Comparison of ENCODE assay signal across 9 cellular contexts in genomic region chr13:57631607-57632275, GRCh38. TPM values are rescaled to one million over a fixed set of nuclear protein-coding genes. Genes with fewer than 3 reads are reported as not detected.
DNase-seq lines count a peak whose midpoint lies in the region; ATAC-seq and TF ChIP-seq lines count a peak whose summit lies in the region.
"Had no signal": no experiment of that assay in that cellular context is flagged by ENCODE, and none has a peak within 500 bp of the region (broad histone marks: within the 10 kb centered on the region; RNA-seq: fewer than 3 reads in every experiment).

A gene with protein sequence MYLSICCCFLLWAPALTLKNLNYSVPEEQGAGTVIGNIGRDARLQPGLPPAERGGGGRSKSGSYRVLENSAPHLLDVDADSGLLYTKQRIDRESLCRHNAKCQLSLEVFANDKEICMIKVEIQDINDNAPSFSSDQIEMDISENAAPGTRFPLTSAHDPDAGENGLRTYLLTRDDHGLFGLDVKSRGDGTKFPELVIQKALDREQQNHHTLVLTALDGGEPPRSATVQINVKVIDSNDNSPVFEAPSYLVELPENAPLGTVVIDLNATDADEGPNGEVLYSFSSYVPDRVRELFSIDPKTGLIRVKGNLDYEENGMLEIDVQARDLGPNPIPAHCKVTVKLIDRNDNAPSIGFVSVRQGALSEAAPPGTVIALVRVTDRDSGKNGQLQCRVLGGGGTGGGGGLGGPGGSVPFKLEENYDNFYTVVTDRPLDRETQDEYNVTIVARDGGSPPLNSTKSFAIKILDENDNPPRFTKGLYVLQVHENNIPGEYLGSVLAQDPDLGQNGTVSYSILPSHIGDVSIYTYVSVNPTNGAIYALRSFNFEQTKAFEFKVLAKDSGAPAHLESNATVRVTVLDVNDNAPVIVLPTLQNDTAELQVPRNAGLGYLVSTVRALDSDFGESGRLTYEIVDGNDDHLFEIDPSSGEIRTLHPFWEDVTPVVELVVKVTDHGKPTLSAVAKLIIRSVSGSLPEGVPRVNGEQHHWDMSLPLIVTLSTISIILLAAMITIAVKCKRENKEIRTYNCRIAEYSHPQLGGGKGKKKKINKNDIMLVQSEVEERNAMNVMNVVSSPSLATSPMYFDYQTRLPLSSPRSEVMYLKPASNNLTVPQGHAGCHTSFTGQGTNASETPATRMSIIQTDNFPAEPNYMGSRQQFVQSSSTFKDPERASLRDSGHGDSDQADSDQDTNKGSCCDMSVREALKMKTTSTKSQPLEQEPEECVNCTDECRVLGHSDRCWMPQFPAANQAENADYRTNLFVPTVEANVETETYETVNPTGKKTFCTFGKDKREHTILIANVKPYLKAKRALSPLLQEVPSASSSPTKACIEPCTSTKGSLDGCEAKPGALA (N-terminal part only) (plus strand): TSS chr13:57631744. CDS start chr13:57632547, 803 bp downstream.

- TF ChIP-seq CTCF in 22Rv1 (IDR thresholded peaks at IDR 0.05) (no peak), HEK293 (tag by site-specific recombination; IDR thresholded peaks at IDR 0.05) (no peak), fibroblast of villous mesenchyme (IDR thresholded peaks at IDR 0.05; ENCODE audit: insufficient read depth, low read depth, low read length) (no peak)

- no peaks in the 10 kb centered on the region for H3K9me3 ChIP-seq in HEK293 (ENCODE audit: control insufficient read depth, insufficient read depth, low read depth, low read length)

- peaks cover 2 to 18% (median 13%) of the 10 kb centered on the region in 3 donors for H3K36me3 Mint-ChIP-seq in naive thymus-derived CD8-positive, alpha-beta T cell

- H3K4me1 ChIP-seq in HEK293 (ENCODE audit: control insufficient read depth, insufficient read depth, low read length): no peaks in the 10 kb centered on the region

- peak; percentile 46 for DNase-seq in activated CD8-positive, alpha-beta memory T cell treated with anti-CD3 and anti-CD28 coated beads, Interleukin-2, amount 50 U/mL, for 48 hours
- peak; percentile 5 for DNase-seq in fibroblast of villous mesenchyme (ENCODE audit: low read depth)
- DNase-seq in naive thymus-derived CD8-positive, alpha-beta T cell: peak in 1 of 10 donors; percentile 9
- no peak for DNase-seq in A172 (ENCODE audit: low spot score)
- DNase-seq in stimulated activated naive CD4-positive, alpha-beta T cell treated with Interleukin-2 at 50 U/mL for 16 hours (lab: John Stamatoyannopoulos, UW): no peak

- peaks cover 15 to 50% (median 41%) of the 10 kb centered on the region in 4 donors for H3K4me1 Mint-ChIP-seq in naive thymus-derived CD8-positive, alpha-beta T cell

- POLR2A ChIA-PET in HEK293 (lab: Yijun Ruan, JAX): no interaction called here
- POLR2A ChIA-PET in naive thymus-derived CD8-positive, alpha-beta T cell (lab: Charles Lee): no interaction called here

- H3K27ac Mint-ChIP-seq in naive thymus-derived CD8-positive, alpha-beta T cell: peak within 1 kb of the TSS in 6 of 10 donors; percentile 9 to 88 (median 56)

- CTCF ChIA-PET in HEK293 (lab: Yijun Ruan, JAX): no interaction called here

- ATAC-seq in naive thymus-derived CD8-positive, alpha-beta T cell: peak in 1 of 2 donors; percentile 22
- ATAC-seq in HG03095 (IDR thresholded peaks at IDR 0.05; ENCODE audit: unreplicated experiment): no peak

- H3K4me3 ChIP-seq in HEK293 (ENCODE audit: low read depth, low read length) (peak within 1 kb of the TSS; percentile 72), fibroblast of villous mesenchyme (ENCODE audit: low read depth, low read length) (peak within 1 kb of the TSS; percentile 33)

- H3K36me3 ChIP-seq in HEK293 (ENCODE audit: control insufficient read depth in 2 of 2, insufficient read depth in 1 of 2, low read length in 2 of 2): peaks cover 0 to 16% of the 10 kb centered on the region in 2 experiments; a peak in 1 of 3 replicates

- H3K27ac ChIP-seq in 22Rv1 (peak within 1 kb of the TSS; percentile 23; the same call in 1 of the 2 replicates), HEK293 (ENCODE audit: extremely low read depth, low read depth, low read length) (peak within 1 kb of the TSS; percentile 57)

- H3K4me3 Mint-ChIP-seq in naive thymus-derived CD8-positive, alpha-beta T cell: peak within 1 kb of the TSS; percentile 69 to 88 (median 86)

- H3K9me3 Mint-ChIP-seq in naive thymus-derived CD8-positive, alpha-beta T cell: peaks cover 0 to 21% (median 2%) of the 10 kb centered on the region in 9 donors

- H3K27me3 Mint-ChIP-seq in naive thymus-derived CD8-positive, alpha-beta T cell: peaks cover 15 to 73% (median 62%) of the 10 kb centered on the region in 5 donors

TF ChIP-seq in HEK293, 187 proteins besides CTCF, POLR2A, EP300 and RAD21:
- TF ChIP-seq ZNF548 (tag by site-specific recombination; IDR thresholded peaks at IDR 0.05) (no peak), YY2 (tag by site-specific recombination; IDR thresholded peaks at IDR 0.05) (no peak), ZNF426 (tag by site-specific recombination; IDR thresholded peaks at IDR 0.05) (no peak)
- TF ChIP-seq, protein P1, sequence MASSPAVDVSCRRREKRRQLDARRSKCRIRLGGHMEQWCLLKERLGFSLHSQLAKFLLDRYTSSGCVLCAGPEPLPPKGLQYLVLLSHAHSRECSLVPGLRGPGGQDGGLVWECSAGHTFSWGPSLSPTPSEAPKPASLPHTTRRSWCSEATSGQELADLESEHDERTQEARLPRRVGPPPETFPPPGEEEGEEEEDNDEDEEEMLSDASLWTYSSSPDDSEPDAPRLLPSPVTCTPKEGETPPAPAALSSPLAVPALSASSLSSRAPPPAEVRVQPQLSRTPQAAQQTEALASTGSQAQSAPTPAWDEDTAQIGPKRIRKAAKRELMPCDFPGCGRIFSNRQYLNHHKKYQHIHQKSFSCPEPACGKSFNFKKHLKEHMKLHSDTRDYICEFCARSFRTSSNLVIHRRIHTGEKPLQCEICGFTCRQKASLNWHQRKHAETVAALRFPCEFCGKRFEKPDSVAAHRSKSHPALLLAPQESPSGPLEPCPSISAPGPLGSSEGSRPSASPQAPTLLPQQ (tag by site-specific recombination; IDR thresholded peaks at IDR 0.05): no peak
- TF ChIP-seq, protein P2, sequence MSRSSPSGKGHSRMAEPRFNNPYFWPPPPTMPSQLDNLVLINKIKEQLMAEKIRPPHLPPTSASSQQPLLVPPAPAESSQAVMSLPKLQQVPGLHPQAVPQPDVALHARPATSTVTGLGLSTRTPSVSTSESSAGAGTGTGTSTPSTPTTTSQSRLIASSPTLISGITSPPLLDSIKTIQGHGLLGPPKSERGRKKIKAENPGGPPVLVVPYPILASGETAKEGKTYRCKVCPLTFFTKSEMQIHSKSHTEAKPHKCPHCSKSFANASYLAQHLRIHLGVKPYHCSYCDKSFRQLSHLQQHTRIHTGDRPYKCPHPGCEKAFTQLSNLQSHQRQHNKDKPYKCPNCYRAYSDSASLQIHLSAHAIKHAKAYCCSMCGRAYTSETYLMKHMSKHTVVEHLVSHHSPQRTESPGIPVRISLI (tag by site-specific recombination; IDR thresholded peaks at IDR 0.05): 0 out of 2 replicates have a peak, but pooled peaks have one; percentile 16

RNA-seq across cellular contexts. Expression of the gene that starts here (rescaled TPM):
- total RNA-seq in fibroblast of villous mesenchyme: under 0.01 and 0.86 TPM in 2 replicates
- not detected for total RNA-seq in naive thymus-derived CD8-positive, alpha-beta T cell
- not detected for polyA plus RNA-seq in naive thymus-derived CD8-positive, alpha-beta T cell
- 0.07 and 0.17 TPM in 2 replicates for total RNA-seq in A172 (2014; rRNA removed; shearing (Covaris generic))
- total RNA-seq: activated CD8-positive, alpha-beta memory T cell treated with anti-CD3 and anti-CD28 coated beads for 36 hours had no signal

Comparison
In these comparisons a context has a peak if more than half of its experiments do, and no peak if none do; other contexts are left out.
1. Peak in DNase-seq and H3K4me3 ChIP-seq in fibroblast of villous mesenchyme; RNA of the gene not detected or under 1 TPM.